8 cellular contexts compared by ENCODE assay signal in the genomic region with DNA sequence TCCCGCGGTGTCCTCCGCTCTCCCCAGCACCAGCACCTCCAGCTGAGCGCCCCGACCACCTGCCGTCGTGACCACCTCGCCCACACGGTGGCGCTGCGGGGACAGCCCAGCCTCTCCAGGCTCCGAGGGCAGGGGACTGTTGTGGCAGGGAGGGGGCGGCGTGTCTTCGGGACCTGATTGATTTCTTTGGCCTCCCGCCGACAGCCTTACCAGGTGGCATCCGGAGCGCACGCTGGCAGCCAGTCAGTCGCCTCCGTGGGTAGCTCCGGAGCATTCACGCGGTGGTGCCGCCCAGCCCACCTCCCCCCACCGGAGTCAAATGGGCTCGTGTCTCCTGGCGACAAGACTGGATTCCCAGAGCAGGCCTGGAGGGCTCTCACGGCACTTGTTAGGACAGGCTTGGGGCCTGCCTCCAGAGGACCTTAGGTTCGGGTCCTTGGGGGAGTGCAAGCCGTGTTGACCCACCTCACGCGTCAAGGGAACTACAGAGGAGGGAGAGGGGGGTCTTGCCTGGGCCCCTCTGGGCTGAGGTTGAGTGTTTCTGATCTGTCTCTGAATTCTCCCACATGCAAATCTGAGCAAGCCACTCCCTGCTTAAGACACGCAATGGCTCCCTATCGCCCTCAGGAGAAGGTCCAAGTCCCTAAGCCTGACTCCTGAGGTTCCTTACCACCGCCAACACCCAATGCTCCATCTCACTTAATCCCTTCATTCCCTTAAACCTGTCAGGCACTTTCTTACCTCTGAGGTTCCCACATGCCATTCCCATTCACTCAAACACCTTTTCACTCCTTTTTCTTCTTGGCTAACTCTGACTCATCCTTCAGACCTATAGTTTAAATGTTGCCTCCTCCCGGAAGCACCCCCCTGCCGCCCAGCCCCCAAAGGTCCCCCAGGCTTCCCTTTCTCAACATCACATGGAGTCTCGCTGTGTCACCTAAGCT. TPM values are rescaled to one million over a fixed set of nuclear protein-coding genes. Genes with fewer than 3 reads are reported as not detected.
DNase-seq lines count a peak whose midpoint lies in the region; ATAC-seq, FAIRE-seq and TF ChIP-seq lines count a peak whose summit lies in the region.

No MANE protein-coding gene starts in this region.

- TF ChIP-seq CTCF in neural crest cell (conservative IDR thresholded peaks at IDR 0.05): peak; percentile 97

- no peak overlapping the region for H3K4me3 Mint-ChIP-seq in neural crest cell

- ATAC-seq in GM18502 (IDR thresholded peaks at IDR 0.05; ENCODE audit: poor library complexity, unreplicated experiment): peak; percentile 55
- ATAC-seq in stimulated activated naive CD8-positive, alpha-beta T cell treated with anti-CD3 and anti-CD28 coated beads, Interleukin-15, Interleukin-2, amounts not matched to agents 100 U/mL and 50 U/mL, for 24 hours: peak; percentile 77

- no peaks in the 10 kb centered on the region for H3K36me3 Mint-ChIP-seq in neural crest cell (ENCODE audit: low read depth)

- H3K9me3 Mint-ChIP-seq in neural crest cell: no peaks in the 10 kb centered on the region

- DNase-seq in A172 (ENCODE audit: low spot score) (peak; percentile 70), RCC 7860 (ENCODE audit: low spot score) (peak; percentile 35), fibroblast of the conjunctiva (ENCODE audit: low read depth) (peak; percentile 33), neural crest cell (ENCODE audit: low read depth, low spot score) (peak; percentile 94)
- DNase-seq in activated T-helper 1 cell treated with anti-CD3 and anti-CD28 coated beads, Interleukin-2, amount 50 U/mL, for 16 hours (ENCODE audit: low read depth in 1 of 2, low spot score in 1 of 2): peak; percentile 43
- DNase-seq in stimulated activated naive CD8-positive, alpha-beta T cell treated with anti-CD3 and anti-CD28 coated beads, Interleukin-15, Interleukin-2, amounts not matched to agents 100 U/mL and 50 U/mL, for 24 hours: peak; percentile 84

- peak; percentile 89 for TF ChIP-seq RAD21 in Ishikawa (IDR thresholded peaks at IDR 0.05; ENCODE audit: low read depth)

- peaks cover 8% of the 10 kb centered on the region for H3K4me1 Mint-ChIP-seq in neural crest cell

- no peak overlapping the region for H3K27ac Mint-ChIP-seq in neural crest cell (ENCODE audit: unreplicated experiment)

- no peak for FAIRE-seq in RCC 7860 (lab: Jason Lieb, UNC)

- peaks cover 7% of the 10 kb centered on the region for H3K27me3 Mint-ChIP-seq in neural crest cell (ENCODE audit: low read depth)

- TF ChIP-seq EP300 in Ishikawa (IDR thresholded peaks at IDR 0.05; ENCODE audit: borderline replicate concordance): no peak; the same call in 1 of the 2 replicates

TF ChIP-seq in Ishikawa, 13 proteins besides CTCF, POLR2A, EP300 and RAD21:
- peak; percentile 65; the same call in 1 of the 2 replicates for TF ChIP-seq TCF12 (IDR thresholded peaks at IDR 0.05; ENCODE audit: low read depth)
- TF ChIP-seq, protein P1, sequence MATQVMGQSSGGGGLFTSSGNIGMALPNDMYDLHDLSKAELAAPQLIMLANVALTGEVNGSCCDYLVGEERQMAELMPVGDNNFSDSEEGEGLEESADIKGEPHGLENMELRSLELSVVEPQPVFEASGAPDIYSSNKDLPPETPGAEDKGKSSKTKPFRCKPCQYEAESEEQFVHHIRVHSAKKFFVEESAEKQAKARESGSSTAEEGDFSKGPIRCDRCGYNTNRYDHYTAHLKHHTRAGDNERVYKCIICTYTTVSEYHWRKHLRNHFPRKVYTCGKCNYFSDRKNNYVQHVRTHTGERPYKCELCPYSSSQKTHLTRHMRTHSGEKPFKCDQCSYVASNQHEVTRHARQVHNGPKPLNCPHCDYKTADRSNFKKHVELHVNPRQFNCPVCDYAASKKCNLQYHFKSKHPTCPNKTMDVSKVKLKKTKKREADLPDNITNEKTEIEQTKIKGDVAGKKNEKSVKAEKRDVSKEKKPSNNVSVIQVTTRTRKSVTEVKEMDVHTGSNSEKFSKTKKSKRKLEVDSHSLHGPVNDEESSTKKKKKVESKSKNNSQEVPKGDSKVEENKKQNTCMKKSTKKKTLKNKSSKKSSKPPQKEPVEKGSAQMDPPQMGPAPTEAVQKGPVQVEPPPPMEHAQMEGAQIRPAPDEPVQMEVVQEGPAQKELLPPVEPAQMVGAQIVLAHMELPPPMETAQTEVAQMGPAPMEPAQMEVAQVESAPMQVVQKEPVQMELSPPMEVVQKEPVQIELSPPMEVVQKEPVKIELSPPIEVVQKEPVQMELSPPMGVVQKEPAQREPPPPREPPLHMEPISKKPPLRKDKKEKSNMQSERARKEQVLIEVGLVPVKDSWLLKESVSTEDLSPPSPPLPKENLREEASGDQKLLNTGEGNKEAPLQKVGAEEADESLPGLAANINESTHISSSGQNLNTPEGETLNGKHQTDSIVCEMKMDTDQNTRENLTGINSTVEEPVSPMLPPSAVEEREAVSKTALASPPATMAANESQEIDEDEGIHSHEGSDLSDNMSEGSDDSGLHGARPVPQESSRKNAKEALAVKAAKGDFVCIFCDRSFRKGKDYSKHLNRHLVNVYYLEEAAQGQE (IDR thresholded peaks at IDR 0.05; ENCODE audit: low read depth): no peak
- TF ChIP-seq, protein P2, sequence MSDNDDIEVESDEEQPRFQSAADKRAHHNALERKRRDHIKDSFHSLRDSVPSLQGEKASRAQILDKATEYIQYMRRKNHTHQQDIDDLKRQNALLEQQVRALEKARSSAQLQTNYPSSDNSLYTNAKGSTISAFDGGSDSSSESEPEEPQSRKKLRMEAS (IDR thresholded peaks at IDR 0.05): 0 out of 2 replicates have a peak, but pooled peaks have one; percentile 9
- TF ChIP-seq TEAD4 (IDR thresholded peaks at IDR 0.05): 0 out of 2 replicates have a peak, but pooled peaks have one; percentile 1
- peak; percentile 91 for TF ChIP-seq ZBTB7A (IDR thresholded peaks at IDR 0.05; ENCODE audit: low read depth)
- peak; percentile 35; the same call in 1 of the 2 replicates for TF ChIP-seq NFIC (IDR thresholded peaks at IDR 0.05)

RNA-seq across cellular contexts. Expression of gene GGTA1, which starts 51.2 kb away (rescaled TPM):
- total RNA-seq in A172 (2014; rRNA removed; shearing (Covaris generic)): not detected in 2 replicates
- total RNA-seq in neural crest cell: not detected in 2 replicates

Comparison
In these comparisons a context has a peak if more than half of its experiments do, and no peak if none do; other contexts are left out.
1. Peak in every context shown above with its lines: DNase-seq and ATAC-seq.
2. DNase-seq: peak in every context shown above with its lines; median percentile 94 in neural crest cell; 84 in stimulated activated naive CD8-positive, alpha-beta T cell treated with anti-CD3 and anti-CD28 coated beads, Interleukin-15, Interleukin-2, amounts not matched to agents 100 U/mL and 50 U/mL, for 24 hours; 70 in A172; 43 in activated T-helper 1 cell treated with anti-CD3 and anti-CD28 coated beads, Interleukin-2, amount 50 U/mL, for 16 hours; 35 in RCC 7860; 33 in fibroblast of the conjunctiva.